Comparison of ENCODE assay signal across 8 cellular contexts in genomic region chr9:126301985-126302603, GRCh38. TPM values are rescaled to one million over a fixed set of nuclear protein-coding genes. Genes with fewer than 3 reads are reported as not detected.
A peak's percentile ranks its signal among the peaks of the same experiment; 100 is the strongest.
DNase-seq lines count a peak whose midpoint lies in the region; ATAC-seq, FAIRE-seq and TF ChIP-seq lines count a peak whose summit lies in the region.

No MANE protein-coding gene starts in this region.

- DNase-seq in D721Med (ENCODE audit: insufficient read length, low spot score) (peak; percentile 47), RCC 7860 (ENCODE audit: low spot score) (peak; percentile 29), Right ventricle myocardium superior (no peak), progenitor cell of endocrine pancreas (ENCODE audit: low spot score, unreplicated experiment) (no peak)
- peak; percentile 72 for DNase-seq in Jurkat, Clone E6-1 (ENCODE audit: low read depth, low spot score)
- peak; percentile 36 for DNase-seq in activated naive CD8-positive, alpha-beta T cell treated with anti-CD3 and anti-CD28 coated beads for 36 hours

- H3K4me3 ChIP-seq in Jurkat, Clone E6-1 (ENCODE audit: low read length), result no peak overlapping the region

- intact Hi-C loops in Right ventricle myocardium superior (cut with DNase I), result loop anchor here (5.0 kb wide), 2 partner anchors 95 to 190 kb away; no protein-coding TSS in a partner anchor

- H3K4me1 Mint-ChIP-seq in activated naive CD8-positive, alpha-beta T cell treated with anti-CD3 and anti-CD28 coated beads for 36 hours, result peaks cover 4% of the 10 kb centered on the region
- H3K4me1 Mint-ChIP-seq in progenitor cell of endocrine pancreas (ENCODE audit: low read depth), result peaks cover 2% of the 10 kb centered on the region

- ATAC-seq in Right ventricle myocardium superior (ENCODE audit: poor library complexity), result peak; percentile 89
- ATAC-seq in GM21360 (IDR thresholded peaks at IDR 0.05; ENCODE audit: unreplicated experiment), result no peak
- no peak for ATAC-seq in GM18907 (IDR thresholded peaks at IDR 0.05; ENCODE audit: unreplicated experiment)

- no peaks in the 10 kb centered on the region for H3K36me3 Mint-ChIP-seq in activated naive CD8-positive, alpha-beta T cell treated with anti-CD3 and anti-CD28 coated beads for 36 hours
- no peaks in the 10 kb centered on the region for H3K36me3 Mint-ChIP-seq in progenitor cell of endocrine pancreas (ENCODE audit: insufficient read depth)

- no peak for FAIRE-seq in D721Med (lab: Jason Lieb, UNC)
- FAIRE-seq in RCC 7860 (lab: Jason Lieb, UNC), result no peak

- H3K9me3 Mint-ChIP-seq in activated naive CD8-positive, alpha-beta T cell treated with anti-CD3 and anti-CD28 coated beads for 36 hours, result no peaks in the 10 kb centered on the region
- H3K9me3 Mint-ChIP-seq in progenitor cell of endocrine pancreas (ENCODE audit: low read depth), result no peaks in the 10 kb centered on the region

- no peak overlapping the region for H3K4me3 Mint-ChIP-seq in activated naive CD8-positive, alpha-beta T cell treated with anti-CD3 and anti-CD28 coated beads for 36 hours
- no peak overlapping the region for H3K4me3 Mint-ChIP-seq in progenitor cell of endocrine pancreas (ENCODE audit: low read depth)

- H3K27ac Mint-ChIP-seq in activated naive CD8-positive, alpha-beta T cell treated with anti-CD3 and anti-CD28 coated beads for 36 hours, result no peak overlapping the region
- no peak overlapping the region for H3K27ac Mint-ChIP-seq in progenitor cell of endocrine pancreas

- H3K27me3 Mint-ChIP-seq in activated naive CD8-positive, alpha-beta T cell treated with anti-CD3 and anti-CD28 coated beads for 36 hours, result no peaks in the 10 kb centered on the region
- peaks cover 10% of the 10 kb centered on the region for H3K27me3 Mint-ChIP-seq in progenitor cell of endocrine pancreas

- TF ChIP-seq CTCF in D721Med (IDR thresholded peaks at IDR 0.05; ENCODE audit: insufficient read depth, missing control alignments) (peak; percentile 67), progenitor cell of endocrine pancreas (IDR thresholded peaks at IDR 0.05; ENCODE audit: unreplicated experiment) (peak; percentile 66)

RNA-seq across cellular contexts. Expression of gene MVB12B, which starts 24.5 kb away (rescaled TPM):
- polyA plus RNA-seq in Jurkat, Clone E6-1 (2012; ENCODE audit: insufficient read depth, insufficient read length), result 12.4 TPM
- total RNA-seq in activated naive CD8-positive, alpha-beta T cell treated with anti-CD3 and anti-CD28 coated beads for 36 hours, result 1 to 10 TPM; 7.9 to 9.5 TPM
- total RNA-seq in Right ventricle myocardium superior, result 11.5 TPM
- total RNA-seq in progenitor cell of endocrine pancreas, result 34.6 and 34.8 TPM in 2 replicates

Comparison
In these comparisons a context has a peak if more than half of its experiments do, and no peak if none do; other contexts are left out.
1. DNase-seq: peak in D721Med (single experiment), Jurkat, Clone E6-1 (single experiment), RCC 7860 (single experiment) and activated naive CD8-positive, alpha-beta T cell treated with anti-CD3 and anti-CD28 coated beads for 36 hours (single experiment); none in Right ventricle myocardium superior (single experiment) and progenitor cell of endocrine pancreas (single experiment).